ENCODE assay signal across 18 cellular contexts in the genomic region with DNA sequence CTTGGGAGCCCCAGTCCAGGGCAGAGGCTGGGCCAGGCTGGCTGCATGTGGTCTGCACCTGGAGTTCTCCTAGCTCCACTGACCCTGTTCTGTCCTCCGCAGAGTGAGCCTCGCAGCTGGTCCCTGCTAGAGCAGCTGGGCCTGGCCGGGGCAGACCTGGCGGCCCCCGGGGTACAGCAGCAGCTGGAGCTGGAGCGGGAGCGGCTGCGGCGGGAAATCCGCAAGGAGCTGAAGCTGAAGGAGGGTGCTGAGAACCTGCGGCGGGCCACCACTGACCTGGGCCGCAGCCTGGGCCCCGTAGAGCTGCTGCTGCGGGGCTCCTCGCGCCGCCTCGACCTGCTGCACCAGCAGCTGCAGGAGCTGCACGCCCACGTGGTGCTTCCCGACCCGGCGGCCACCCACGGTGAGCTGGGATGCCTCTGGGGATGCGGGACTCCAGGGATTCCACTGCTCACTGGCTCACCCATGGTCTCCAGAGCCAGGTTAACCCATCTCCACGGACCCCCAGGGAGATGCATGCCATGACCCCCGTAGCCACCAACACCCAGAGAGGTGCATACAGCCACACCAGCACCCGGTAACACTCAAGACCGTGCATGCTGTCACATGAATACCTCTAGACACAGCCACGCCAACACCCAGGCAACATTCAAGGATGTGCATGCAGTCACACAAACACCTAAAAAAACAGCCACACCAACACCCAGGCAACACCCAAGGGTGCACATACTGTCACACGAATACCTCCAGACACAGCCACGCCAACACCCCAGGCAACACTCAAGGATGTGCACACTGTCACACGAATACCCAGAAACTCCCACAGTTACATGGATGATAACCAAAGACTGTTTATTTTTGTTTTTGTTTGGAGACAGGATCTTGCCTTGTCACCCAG. TPM values are rescaled to one million over a fixed set of nuclear protein-coding genes. Genes with fewer than 3 reads are reported as not detected.
DNase-seq lines count a peak whose midpoint lies in the region; ATAC-seq and TF ChIP-seq lines count a peak whose summit lies in the region.
"Had no signal": no experiment of that assay in that cellular context is flagged by ENCODE, and none has a peak within 500 bp of the region (broad histone marks: within the 10 kb centered on the region; RNA-seq: fewer than 3 reads in every experiment).

No MANE protein-coding gene starts in this region.

- peaks cover 31% of the 10 kb centered on the region; the same call in 1 of the 2 replicates for H3K79me2 ChIP-seq in OCI-LY7 (ENCODE audit: insufficient read depth, low read depth, low read length)

- H3K27me3 ChIP-seq in spleen (replicated peaks in 1 of 7) = no peaks in the 10 kb centered on the region
- H3K27me3 ChIP-seq: transverse colon had no signal

- peak overlapping the region; percentile 89 for H3K4me2 ChIP-seq in OCI-LY7 (ENCODE audit: low read length)

- CTCF ChIA-PET in OCI-LY7 (lab: Charles Lee; ENCODE audit: unreplicated experiment) = no interaction called here

- ATAC-seq in HG03460 (IDR thresholded peaks at IDR 0.05; ENCODE audit: unreplicated experiment) = no peak

- POLR2A ChIA-PET in OCI-LY7 (lab: Charles Lee) = interaction anchor here (0.6 to 1.6 kb wide), 2 partner anchors 12 to 21 kb away, joined by 3 read pairs; no protein-coding TSS in a partner anchor

- H3K27me3 Mint-ChIP-seq in activated T-cell treated with anti-CD3 and anti-CD28 coated beads, Interleukin-2, amount 50 U/mL, for 24 hours = no peaks in the 10 kb centered on the region
- H3K27me3 Mint-ChIP-seq in dendritic cell treated with granulocyte-macrophage colony-stimulating factor and Interleukin-4, amounts not matched to agents 40 ng/mL and 50 ng/mL, for 4 days = no peaks in the 10 kb centered on the region

- no peak for TF ChIP-seq POLR2A in spleen (IDR thresholded peaks at IDR 0.05)

- no peak overlapping the region for H2AFZ ChIP-seq in OCI-LY7 (ENCODE audit: low read length)

- peak overlapping the region; percentile 87 for H3K4me3 Mint-ChIP-seq in activated T-cell treated with anti-CD3 and anti-CD28 coated beads, Interleukin-2, amount 50 U/mL, for 24 hours
- H3K4me3 Mint-ChIP-seq in dendritic cell treated with granulocyte-macrophage colony-stimulating factor and Interleukin-4, amounts not matched to agents 40 ng/mL and 50 ng/mL, for 4 days = peak overlapping the region; percentile 95
- H3K4me3 Mint-ChIP-seq: nephron had no signal

- peak overlapping the region; percentile 35 for H3K27ac Mint-ChIP-seq in activated T-cell treated with anti-CD3 and anti-CD28 coated beads, Interleukin-2, amount 50 U/mL, for 24 hours
- H3K27ac Mint-ChIP-seq in dendritic cell treated with granulocyte-macrophage colony-stimulating factor and Interleukin-4, amounts not matched to agents 40 ng/mL and 50 ng/mL, for 4 days = peak overlapping the region; percentile 92

- H3K27ac ChIP-seq in OCI-LY7 (ENCODE audit: low read depth, low read length, poor library complexity, severe bottlenecking) (no peak overlapping the region), spleen (peak overlapping the region in 7 of 8 donors; percentile 78 to 95 (median 92))

- H3K4me1 ChIP-seq in OCI-LY7 (ENCODE audit: insufficient read depth, low read length, poor library complexity, severe bottlenecking) (peaks cover 26% of the 10 kb centered on the region), spleen (peaks cover 34 to 82% (median 53%) of the 10 kb centered on the region in 6 donors)

- WGBS in spleen, 5 donors = 86 to 91% (median 88%) methylated on average over 13 to 34 of the region's 34 CpGs

- no peaks in the 10 kb centered on the region for H3K9me2 ChIP-seq in OCI-LY7 (ENCODE audit: insufficient read depth, low read length)

- no peak for TF ChIP-seq CTCF in OCI-LY7 (conservative IDR thresholded peaks at IDR 0.05; ENCODE audit: low read length)
- no peak for TF ChIP-seq CTCF in spleen (IDR thresholded peaks at IDR 0.05 in 8 of 11, conservative IDR thresholded peaks at IDR 0.05 in 3 of 11)

- no peak for DNase-seq in activated T-cell treated with anti-CD3 and anti-CD28 coated beads, Interleukin-2, amount 50 U/mL, for 24 hours
- DNase-seq in activated T-cell treated with anti-CD3 and anti-CD28 coated beads, Interleukin-2, amount 50 U/mL, for 48 hours = no peak
- DNase-seq in OCI-LY7 (ENCODE audit: low spot score) (no peak), spleen (peak; percentile 76), glomerular visceral epithelial cell (ENCODE audit: extremely low spot score) (no peak), kidney tubule cell (ENCODE audit: low spot score) (no peak)
- DNase-seq: ACHN, dermis blood vessel endothelial cell, DMS79, H7, islet precursor cell, NCI-H1092 treated with DMSO at 0.1 percent for 48 hours, NCI-H524 treated with DMSO at 0.1 percent for 48 hours, SHP77 treated with DMSO at 0.1 percent for 48 hours, transverse colon had no signal

- peak overlapping the region; percentile 69 for H3K4me3 ChIP-seq in OCI-LY7 (ENCODE audit: low read depth, low read length, poor library complexity, severe bottlenecking)
- H3K4me3 ChIP-seq in spleen = peak overlapping the region in 6 of 8 donors; percentile 45 to 76 (median 49)

- H3K36me3 ChIP-seq in OCI-LY7 (ENCODE audit: insufficient read depth, low read length) (peaks cover 52% of the 10 kb centered on the region), spleen (peaks cover 6 to 73% (median 53%) of the 10 kb centered on the region in 6 donors)

- no peaks in the 10 kb centered on the region for H3K9me3 Mint-ChIP-seq in activated T-cell treated with anti-CD3 and anti-CD28 coated beads, Interleukin-2, amount 50 U/mL, for 24 hours
- no peaks in the 10 kb centered on the region for H3K9me3 Mint-ChIP-seq in dendritic cell treated with granulocyte-macrophage colony-stimulating factor and Interleukin-4, amounts not matched to agents 40 ng/mL and 50 ng/mL, for 4 days
- H3K9me3 Mint-ChIP-seq: nephron had no signal

- peaks cover 44% of the 10 kb centered on the region for H3K4me1 Mint-ChIP-seq in activated T-cell treated with anti-CD3 and anti-CD28 coated beads, Interleukin-2, amount 50 U/mL, for 24 hours (ENCODE audit: low read depth)
- H3K4me1 Mint-ChIP-seq in dendritic cell treated with granulocyte-macrophage colony-stimulating factor and Interleukin-4, amounts not matched to agents 40 ng/mL and 50 ng/mL, for 4 days (ENCODE audit: low read depth) = peaks cover 44% of the 10 kb centered on the region

- H3K9me3 ChIP-seq in OCI-LY7 (ENCODE audit: low read length) (no peaks in the 10 kb centered on the region), spleen (no peaks in the 10 kb centered on the region)
- H3K9me3 ChIP-seq: transverse colon had no signal

- BruUV-seq in OCI-LY7 (replicated peaks; lab: Mats Ljungman, UMichigan) = no TSS peak

- intact Hi-C loops in OCI-LY7 (cut with micrococcal nuclease; ENCODE audit: unreplicated experiment) = no loop called here
- intact Hi-C loops in dendritic cell treated with granulocyte-macrophage colony-stimulating factor and Interleukin-4, amounts not matched to agents 40 ng/mL and 50 ng/mL, for 4 days (cut with micrococcal nuclease) = no loop called here
- intact Hi-C loops in spleen (cut with DNase I; ENCODE audit: low total_unique reads) = no loop called here

- H3K36me3 Mint-ChIP-seq in activated T-cell treated with anti-CD3 and anti-CD28 coated beads, Interleukin-2, amount 50 U/mL, for 24 hours (ENCODE audit: low read depth) = peaks cover 75% of the 10 kb centered on the region
- peaks cover 76% of the 10 kb centered on the region for H3K36me3 Mint-ChIP-seq in dendritic cell treated with granulocyte-macrophage colony-stimulating factor and Interleukin-4, amounts not matched to agents 40 ng/mL and 50 ng/mL, for 4 days (ENCODE audit: low read depth)

- H4K20me1 ChIP-seq in OCI-LY7 (ENCODE audit: insufficient read depth, low read length) = no peaks in the 10 kb centered on the region

RNA-seq across cellular contexts. Expression of a gene that starts 8.2 kb away (rescaled TPM):
- total RNA-seq in OCI-LY7 (2014; rRNA removed; shearing (Covaris generic)) = 117 and 125 TPM in 2 replicates
- total RNA-seq in OCI-LY7 (2022) (233 and 246 TPM in 2 replicates), spleen (100 to 1,000 TPM; 138 to 213 (median 175) TPM)
- 100 to 1,000 TPM in 2 of 3 donors, 10 to 100 TPM in 1; 93.3 to 186 (median 113) TPM for polyA plus RNA-seq in spleen

RNA-seq across cellular contexts. Expression of a gene that starts 22.1 kb away (rescaled TPM):
- 425 and 474 TPM in 2 replicates for total RNA-seq in OCI-LY7 (2014; rRNA removed; shearing (Covaris generic))
- 294 and 316 TPM in 2 replicates for total RNA-seq in OCI-LY7 (2022)
- 100 to 1,000 TPM in 6 of 7 donors, 10 to 100 TPM in 1; 81.8 to 155 (median 124) TPM for total RNA-seq in spleen
- polyA plus RNA-seq in spleen = 100 to 1,000 TPM; 176 to 267 (median 248) TPM

RNA-seq across cellular contexts. Expression of a gene that starts 33.9 kb away (rescaled TPM):
- not detected in 2 replicates for total RNA-seq in OCI-LY7 (2014; rRNA removed; shearing (Covaris generic))
- 0.23 TPM in 1 of 2 replicates, not detected in the other for total RNA-seq in OCI-LY7 (2022)
- 10 to 100 TPM in 5 of 7 donors, 1 to 10 TPM in 2; 4.6 to 26.8 (median 12.4) TPM for total RNA-seq in spleen
- polyA plus RNA-seq in spleen = 1 to 10 TPM; 1.8 to 2.8 (median 2.2) TPM

RNA-seq across cellular contexts. Expression of a gene that starts 54.6 kb away (rescaled TPM):
- 18.5 and 26.9 TPM in 2 replicates for total RNA-seq in OCI-LY7 (2014; rRNA removed; shearing (Covaris generic))
- total RNA-seq in OCI-LY7 (2022) = 37.6 and 38.3 TPM in 2 replicates
- total RNA-seq in spleen = 10 to 100 TPM; 17.1 to 40.4 (median 21.7) TPM
- 10 to 100 TPM; 30.0 to 58.1 (median 31.3) TPM for polyA plus RNA-seq in spleen

Comparison
In these comparisons a context has a peak if more than half of its experiments do, and no peak if none do; other contexts are left out.
1. RNA of a gene that starts 33.9 kb away (total RNA-seq): 4.6 to 26.8 TPM in spleen; 0.23 TPM in OCI-LY7; every median in the first group is over 4 times any median in the second.